Comparison of ENCODE assay signal across 9 cellular contexts in the genomic region with DNA sequence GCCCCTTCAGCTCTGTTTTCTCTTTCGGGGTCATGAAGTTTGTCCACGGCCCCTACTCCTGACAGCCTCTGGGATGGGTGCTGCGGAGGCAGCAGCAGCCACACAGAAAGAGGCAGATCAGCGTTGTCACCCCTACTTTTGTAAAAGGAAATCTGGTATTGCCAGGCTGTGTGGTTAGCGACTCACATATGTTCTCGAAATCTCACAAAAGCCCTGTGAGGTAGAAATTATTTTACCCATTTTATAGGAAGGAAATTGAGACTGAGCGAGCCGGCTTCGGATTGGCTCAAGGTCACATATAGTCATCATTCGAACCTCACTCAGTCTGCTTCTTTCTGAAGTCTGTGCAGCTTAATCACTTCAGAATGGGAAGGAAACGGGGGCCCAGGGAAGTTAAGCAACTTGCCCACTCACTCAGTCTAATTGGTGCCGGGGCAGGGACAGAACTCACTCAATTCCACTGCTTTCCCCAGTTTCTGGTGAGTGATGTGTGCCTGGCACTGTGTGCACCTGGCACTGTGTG. TPM values are rescaled to one million over a fixed set of nuclear protein-coding genes. Genes with fewer than 3 reads are reported as not detected.
DNase-seq lines count a peak whose midpoint lies in the region; FAIRE-seq and TF ChIP-seq lines count a peak whose summit lies in the region.
"Had no signal": no experiment of that assay in that cellular context is flagged by ENCODE, and none has a peak within 500 bp of the region (broad histone marks: within the 10 kb centered on the region; RNA-seq: fewer than 3 reads in every experiment).

No MANE protein-coding gene starts in this region.

- H3K4me3 ChIP-seq in right atrium auricular region: peak overlapping the region; percentile 80 to 81
- peak overlapping the region; percentile 90 for H3K4me3 ChIP-seq in skeletal muscle satellite cell (ENCODE audit: low read length)

- FAIRE-seq in D721Med (lab: Jason Lieb, UNC): no peak

- peaks cover 27% of the 10 kb centered on the region for H3K4me1 Mint-ChIP-seq in activated naive CD8-positive, alpha-beta T cell treated with anti-CD3 and anti-CD28 coated beads for 36 hours

- DNase-seq in EL (peak; percentile 63), NOMO-1 treated with dmso at 0.1 percent for 144 hours (lab: John Stamatoyannopoulos, UW; ENCODE audit: unreplicated experiment) (peak; percentile 83), right atrium auricular region (ENCODE audit: low spot score) (peak; percentile 79), NCI-H69 (lab: John Stamatoyannopoulos, UW) (no peak), D721Med (ENCODE audit: insufficient read length, low spot score) (no peak), erythroblast (lab: John Stamatoyannopoulos, UW) (no peak)
- peak; percentile 29 for DNase-seq in activated naive CD8-positive, alpha-beta T cell treated with anti-CD3 and anti-CD28 coated beads for 36 hours

- TF ChIP-seq POLR2A in erythroblast (IDR thresholded peaks at IDR 0.05; ENCODE audit: low read length): no peak

- H3K27me3 Mint-ChIP-seq in activated naive CD8-positive, alpha-beta T cell treated with anti-CD3 and anti-CD28 coated beads for 36 hours: no peaks in the 10 kb centered on the region

- peak overlapping the region; percentile 94 for H3K4me2 ChIP-seq in skeletal muscle satellite cell (ENCODE audit: low read length)

- H3K9me3 Mint-ChIP-seq in activated naive CD8-positive, alpha-beta T cell treated with anti-CD3 and anti-CD28 coated beads for 36 hours: no peaks in the 10 kb centered on the region

- H3K27ac ChIP-seq in right atrium auricular region: peak overlapping the region; percentile 99
- H3K27ac ChIP-seq: KMS-11 had no signal

- peak overlapping the region; percentile 99 for H3K9ac ChIP-seq in skeletal muscle satellite cell (ENCODE audit: low read depth, low read length)

- H3K27me3 ChIP-seq in right atrium auricular region: no peaks in the 10 kb centered on the region
- no peaks in the 10 kb centered on the region for H3K27me3 ChIP-seq in skeletal muscle satellite cell (ENCODE audit: control insufficient read depth, insufficient read depth, low read length)

- H3K9me3 ChIP-seq in right atrium auricular region (no peaks in the 10 kb centered on the region), skeletal muscle satellite cell (replicated peaks; ENCODE audit: low read length) (no peaks in the 10 kb centered on the region)

- H3K27ac Mint-ChIP-seq in activated naive CD8-positive, alpha-beta T cell treated with anti-CD3 and anti-CD28 coated beads for 36 hours: peak overlapping the region; percentile 83

- peaks cover 0 to 32% of the 10 kb centered on the region in 2 donors for H3K4me1 ChIP-seq in right atrium auricular region
- H3K4me1 ChIP-seq in skeletal muscle satellite cell (ENCODE audit: control insufficient read depth, insufficient read depth, low read length): peaks cover 27% of the 10 kb centered on the region

- H3K36me3 ChIP-seq in right atrium auricular region: peaks cover 7% of the 10 kb centered on the region
- peaks cover 12% of the 10 kb centered on the region for H3K36me3 ChIP-seq in skeletal muscle satellite cell (ENCODE audit: insufficient read depth, low read length)

- no peak for TF ChIP-seq CTCF in right atrium auricular region (IDR thresholded peaks at IDR 0.05)
- TF ChIP-seq CTCF in D721Med (IDR thresholded peaks at IDR 0.05; ENCODE audit: insufficient read depth, missing control alignments): no peak

- H3K4me3 Mint-ChIP-seq in activated naive CD8-positive, alpha-beta T cell treated with anti-CD3 and anti-CD28 coated beads for 36 hours: peak overlapping the region; percentile 71

- peaks cover 7% of the 10 kb centered on the region for H3K36me3 Mint-ChIP-seq in activated naive CD8-positive, alpha-beta T cell treated with anti-CD3 and anti-CD28 coated beads for 36 hours

RNA-seq across cellular contexts. Expression of a gene that starts 1.1 kb away (rescaled TPM):
- total RNA-seq in activated naive CD8-positive, alpha-beta T cell treated with anti-CD3 and anti-CD28 coated beads for 36 hours: 10 to 100 TPM; 23.4 to 23.7 TPM
- 10 to 100 TPM; 50.1 to 56.8 TPM for total RNA-seq in right atrium auricular region
- total RNA-seq in skeletal muscle satellite cell (2012; rRNA removed): 169 and 179 TPM in 2 replicates

RNA-seq across cellular contexts. Expression of a gene that starts 53.6 kb away (rescaled TPM):
- total RNA-seq in activated naive CD8-positive, alpha-beta T cell treated with anti-CD3 and anti-CD28 coated beads for 36 hours: 1 to 10 TPM; 7.3 to 7.7 TPM
- total RNA-seq in right atrium auricular region: 10 to 100 TPM; 34.0 to 59.1 TPM
- total RNA-seq in skeletal muscle satellite cell (2012; rRNA removed): 10.3 and 10.9 TPM in 2 replicates

Comparison
In these comparisons a context has a peak if more than half of its experiments do, and no peak if none do; other contexts are left out.
1. DNase-seq: peak in EL (single experiment), NOMO-1 treated with dmso at 0.1 percent for 144 hours (single experiment), activated naive CD8-positive, alpha-beta T cell treated with anti-CD3 and anti-CD28 coated beads for 36 hours (single experiment) and right atrium auricular region (single experiment); none in NCI-H69 (single experiment), D721Med (single experiment) and erythroblast (0 of 2).
2. RNA of a gene that starts 53.6 kb away (total RNA-seq): 34.0 to 59.1 TPM in right atrium auricular region; 7.3 to 7.7 TPM in activated naive CD8-positive, alpha-beta T cell treated with anti-CD3 and anti-CD28 coated beads for 36 hours; every median in the first group is over 4 times any median in the second.